1 cellular context compared by ENCODE assay signal in the genomic region with DNA sequence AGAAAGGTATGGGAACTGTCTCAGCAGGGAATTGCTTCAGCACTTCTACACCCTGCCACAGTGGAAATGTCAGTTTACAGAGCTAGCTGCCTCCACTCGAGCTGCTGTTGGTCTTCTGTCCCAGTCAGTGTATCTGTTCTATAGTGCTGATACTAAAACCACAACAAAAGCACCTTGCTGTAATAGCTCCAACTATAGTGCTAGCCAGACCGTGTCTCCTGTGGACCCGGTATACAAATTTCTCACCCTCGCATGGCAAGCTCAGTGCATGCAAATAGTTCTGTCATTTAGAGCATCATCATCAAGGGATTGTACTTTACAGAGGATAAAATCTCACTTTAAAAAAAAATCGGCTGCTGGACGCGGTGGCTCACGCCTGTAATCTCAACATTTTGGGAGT.
TF ChIP-seq lines count a peak whose summit lies in the region.

No MANE protein-coding gene starts in this region.

TF ChIP-seq in GM12878, 131 proteins besides CTCF, POLR2A, EP300 and RAD21 (continued from another document and continues in another):
- TF ChIP-seq, protein P1, sequence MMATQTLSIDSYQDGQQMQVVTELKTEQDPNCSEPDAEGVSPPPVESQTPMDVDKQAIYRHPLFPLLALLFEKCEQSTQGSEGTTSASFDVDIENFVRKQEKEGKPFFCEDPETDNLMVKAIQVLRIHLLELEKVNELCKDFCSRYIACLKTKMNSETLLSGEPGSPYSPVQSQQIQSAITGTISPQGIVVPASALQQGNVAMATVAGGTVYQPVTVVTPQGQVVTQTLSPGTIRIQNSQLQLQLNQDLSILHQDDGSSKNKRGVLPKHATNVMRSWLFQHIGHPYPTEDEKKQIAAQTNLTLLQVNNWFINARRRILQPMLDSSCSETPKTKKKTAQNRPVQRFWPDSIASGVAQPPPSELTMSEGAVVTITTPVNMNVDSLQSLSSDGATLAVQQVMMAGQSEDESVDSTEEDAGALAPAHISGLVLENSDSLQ (IDR thresholded peaks at IDR 0.05), result peak; percentile 31; the same call in 1 of the 2 replicates
- no peak for TF ChIP-seq ZSCAN29 (IDR thresholded peaks at IDR 0.05)
- TF ChIP-seq ETV6 (conservative IDR thresholded peaks at IDR 0.05 in 1 of 2, IDR thresholded peaks at IDR 0.05 in 1 of 2; ENCODE audit: borderline replicate concordance in 1 of 2, low read depth in 1 of 2), result peak in 1 of 2 experiments; percentile 72; a peak in 1 of 4 replicates
- TF ChIP-seq, protein P2, sequence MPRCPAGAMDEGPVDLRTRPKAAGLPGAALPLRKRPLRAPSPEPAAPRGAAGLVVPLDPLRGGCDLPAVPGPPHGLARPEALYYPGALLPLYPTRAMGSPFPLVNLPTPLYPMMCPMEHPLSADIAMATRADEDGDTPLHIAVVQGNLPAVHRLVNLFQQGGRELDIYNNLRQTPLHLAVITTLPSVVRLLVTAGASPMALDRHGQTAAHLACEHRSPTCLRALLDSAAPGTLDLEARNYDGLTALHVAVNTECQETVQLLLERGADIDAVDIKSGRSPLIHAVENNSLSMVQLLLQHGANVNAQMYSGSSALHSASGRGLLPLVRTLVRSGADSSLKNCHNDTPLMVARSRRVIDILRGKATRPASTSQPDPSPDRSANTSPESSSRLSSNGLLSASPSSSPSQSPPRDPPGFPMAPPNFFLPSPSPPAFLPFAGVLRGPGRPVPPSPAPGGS (IDR thresholded peaks at IDR 0.05; ENCODE audit: borderline replicate concordance, insufficient read depth, low read depth, low read length, poor library complexity, severe bottlenecking), result no peak
- no peak for TF ChIP-seq ATF7 (IDR thresholded peaks at IDR 0.05; ENCODE audit: low read depth)
- TF ChIP-seq IKZF2 (IDR thresholded peaks at IDR 0.05), result peak; percentile 22 to 56; a peak in 2 of 4 replicates
- no peak for TF ChIP-seq CBX3 (IDR thresholded peaks at IDR 0.05; ENCODE audit: borderline replicate concordance, low read depth)
- no peak for TF ChIP-seq NBN (IDR thresholded peaks at IDR 0.05)
- no peak for TF ChIP-seq HDAC6 (IDR thresholded peaks at IDR 0.05; ENCODE audit: unreplicated experiment)
- TF ChIP-seq CEBPB (IDR thresholded peaks at IDR 0.05; ENCODE audit: borderline replicate concordance in 1 of 2, low read depth in 2 of 2, low read length in 2 of 2), result no peak
- TF ChIP-seq HCFC1 (IDR thresholded peaks at IDR 0.05; ENCODE audit: low read length), result no peak
- no peak for TF ChIP-seq E2F8 (IDR thresholded peaks at IDR 0.05; ENCODE audit: low read depth, partially characterized antibody)
- no peak for TF ChIP-seq ZNF207 (IDR thresholded peaks at IDR 0.05; ENCODE audit: borderline replicate concordance)
- TF ChIP-seq MEF2A (IDR thresholded peaks at IDR 0.05; ENCODE audit: insufficient read depth, low read depth, low read length), result 0 out of 2 replicates have a peak, but pooled peaks have one; percentile 62
- TF ChIP-seq, protein P3, sequence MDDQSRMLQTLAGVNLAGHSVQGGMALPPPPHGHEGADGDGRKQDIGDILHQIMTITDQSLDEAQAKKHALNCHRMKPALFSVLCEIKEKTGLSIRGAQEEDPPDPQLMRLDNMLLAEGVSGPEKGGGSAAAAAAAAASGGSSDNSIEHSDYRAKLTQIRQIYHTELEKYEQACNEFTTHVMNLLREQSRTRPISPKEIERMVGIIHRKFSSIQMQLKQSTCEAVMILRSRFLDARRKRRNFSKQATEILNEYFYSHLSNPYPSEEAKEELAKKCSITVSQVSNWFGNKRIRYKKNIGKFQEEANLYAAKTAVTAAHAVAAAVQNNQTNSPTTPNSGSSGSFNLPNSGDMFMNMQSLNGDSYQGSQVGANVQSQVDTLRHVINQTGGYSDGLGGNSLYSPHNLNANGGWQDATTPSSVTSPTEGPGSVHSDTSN (IDR thresholded peaks at IDR 0.05; ENCODE audit: insufficient replicate concordance, low read depth, low read length), result no peak
- 0 out of 2 replicates have a peak, but pooled peaks have one; percentile 32 for TF ChIP-seq ASH2L (IDR thresholded peaks at IDR 0.05; ENCODE audit: borderline replicate concordance, low read depth)
- no peak for TF ChIP-seq RB1 (IDR thresholded peaks at IDR 0.05; ENCODE audit: borderline replicate concordance)
- TF ChIP-seq MEF2B (IDR thresholded peaks at IDR 0.05; ENCODE audit: partially characterized antibody, poor library complexity, severe bottlenecking), result peak; percentile 14
- no peak for TF ChIP-seq SP1 (IDR thresholded peaks at IDR 0.05; ENCODE audit: low read depth, low read length)
- no peak for TF ChIP-seq BCLAF1 (IDR thresholded peaks at IDR 0.05)
- no peak for TF ChIP-seq PAX8 (IDR thresholded peaks at IDR 0.05)
- TF ChIP-seq CREM (IDR thresholded peaks at IDR 0.05; ENCODE audit: low read depth), result peak; percentile 52
- TF ChIP-seq POLR2AphosphoS5 (IDR thresholded peaks at IDR 0.05; ENCODE audit: low read length), result no peak
- TF ChIP-seq RELA (IDR thresholded peaks at IDR 0.05; ENCODE audit: borderline replicate concordance, partially characterized antibody), result no peak
- TF ChIP-seq RUNX3 (IDR thresholded peaks at IDR 0.05; ENCODE audit: low read length), result peak; percentile 94
- TF ChIP-seq TCF7 (IDR thresholded peaks at IDR 0.05; ENCODE audit: borderline replicate concordance), result peak; percentile 88
- no peak for TF ChIP-seq FOXK2 (IDR thresholded peaks at IDR 0.05)
- no peak for TF ChIP-seq SIX5 (IDR thresholded peaks at IDR 0.05; ENCODE audit: low read depth, low read length, severe bottlenecking)
- no peak for TF ChIP-seq SMAD5 (IDR thresholded peaks at IDR 0.05; ENCODE audit: low read depth)
- no peak for TF ChIP-seq RFX5 (IDR thresholded peaks at IDR 0.05; ENCODE audit: low read depth, low read length)
- TF ChIP-seq, protein P4, sequence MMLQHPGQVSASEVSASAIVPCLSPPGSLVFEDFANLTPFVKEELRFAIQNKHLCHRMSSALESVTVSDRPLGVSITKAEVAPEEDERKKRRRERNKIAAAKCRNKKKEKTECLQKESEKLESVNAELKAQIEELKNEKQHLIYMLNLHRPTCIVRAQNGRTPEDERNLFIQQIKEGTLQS (IDR thresholded peaks at IDR 0.05; ENCODE audit: borderline replicate concordance, extremely low read depth, low read depth, low read length), result no peak
- no peak for TF ChIP-seq E4F1 (IDR thresholded peaks at IDR 0.05; ENCODE audit: borderline replicate concordance, partially characterized antibody)
- TF ChIP-seq STAT3 (IDR thresholded peaks at IDR 0.05; ENCODE audit: low read depth, low read length), result no peak
- TF ChIP-seq, protein P5, sequence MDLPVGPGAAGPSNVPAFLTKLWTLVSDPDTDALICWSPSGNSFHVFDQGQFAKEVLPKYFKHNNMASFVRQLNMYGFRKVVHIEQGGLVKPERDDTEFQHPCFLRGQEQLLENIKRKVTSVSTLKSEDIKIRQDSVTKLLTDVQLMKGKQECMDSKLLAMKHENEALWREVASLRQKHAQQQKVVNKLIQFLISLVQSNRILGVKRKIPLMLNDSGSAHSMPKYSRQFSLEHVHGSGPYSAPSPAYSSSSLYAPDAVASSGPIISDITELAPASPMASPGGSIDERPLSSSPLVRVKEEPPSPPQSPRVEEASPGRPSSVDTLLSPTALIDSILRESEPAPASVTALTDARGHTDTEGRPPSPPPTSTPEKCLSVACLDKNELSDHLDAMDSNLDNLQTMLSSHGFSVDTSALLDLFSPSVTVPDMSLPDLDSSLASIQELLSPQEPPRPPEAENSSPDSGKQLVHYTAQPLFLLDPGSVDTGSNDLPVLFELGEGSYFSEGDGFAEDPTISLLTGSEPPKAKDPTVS (IDR thresholded peaks at IDR 0.05; ENCODE audit: low read depth, low read length), result no peak
- no peak for TF ChIP-seq NFXL1 (IDR thresholded peaks at IDR 0.05; ENCODE audit: borderline replicate concordance)
- no peak for TF ChIP-seq RAD51 (IDR thresholded peaks at IDR 0.05)
- TF ChIP-seq CREB1 (IDR thresholded peaks at IDR 0.05; ENCODE audit: low read depth), result 0 out of 2 replicates have a peak, but pooled peaks have one; percentile 14
- no peak for TF ChIP-seq USF1 (IDR thresholded peaks at IDR 0.05; ENCODE audit: borderline replicate concordance, extremely low read length, insufficient read depth, low read depth, low read length)
- peak; percentile 41; the same call in 1 of the 2 replicates for TF ChIP-seq MTA2 (IDR thresholded peaks at IDR 0.05; ENCODE audit: low read depth)
- TF ChIP-seq MYB (IDR thresholded peaks at IDR 0.05; ENCODE audit: borderline replicate concordance, low read depth, low read length), result no peak
- TF ChIP-seq MYC (IDR thresholded peaks at IDR 0.05; ENCODE audit: insufficient read depth, insufficient read length, insufficient replicate concordance, low read length, severe bottlenecking), result no peak
- no peak for TF ChIP-seq SUPT20H (IDR thresholded peaks at IDR 0.05; ENCODE audit: borderline replicate concordance, control insufficient read depth, low read depth, low read length)
- TF ChIP-seq, protein P6, sequence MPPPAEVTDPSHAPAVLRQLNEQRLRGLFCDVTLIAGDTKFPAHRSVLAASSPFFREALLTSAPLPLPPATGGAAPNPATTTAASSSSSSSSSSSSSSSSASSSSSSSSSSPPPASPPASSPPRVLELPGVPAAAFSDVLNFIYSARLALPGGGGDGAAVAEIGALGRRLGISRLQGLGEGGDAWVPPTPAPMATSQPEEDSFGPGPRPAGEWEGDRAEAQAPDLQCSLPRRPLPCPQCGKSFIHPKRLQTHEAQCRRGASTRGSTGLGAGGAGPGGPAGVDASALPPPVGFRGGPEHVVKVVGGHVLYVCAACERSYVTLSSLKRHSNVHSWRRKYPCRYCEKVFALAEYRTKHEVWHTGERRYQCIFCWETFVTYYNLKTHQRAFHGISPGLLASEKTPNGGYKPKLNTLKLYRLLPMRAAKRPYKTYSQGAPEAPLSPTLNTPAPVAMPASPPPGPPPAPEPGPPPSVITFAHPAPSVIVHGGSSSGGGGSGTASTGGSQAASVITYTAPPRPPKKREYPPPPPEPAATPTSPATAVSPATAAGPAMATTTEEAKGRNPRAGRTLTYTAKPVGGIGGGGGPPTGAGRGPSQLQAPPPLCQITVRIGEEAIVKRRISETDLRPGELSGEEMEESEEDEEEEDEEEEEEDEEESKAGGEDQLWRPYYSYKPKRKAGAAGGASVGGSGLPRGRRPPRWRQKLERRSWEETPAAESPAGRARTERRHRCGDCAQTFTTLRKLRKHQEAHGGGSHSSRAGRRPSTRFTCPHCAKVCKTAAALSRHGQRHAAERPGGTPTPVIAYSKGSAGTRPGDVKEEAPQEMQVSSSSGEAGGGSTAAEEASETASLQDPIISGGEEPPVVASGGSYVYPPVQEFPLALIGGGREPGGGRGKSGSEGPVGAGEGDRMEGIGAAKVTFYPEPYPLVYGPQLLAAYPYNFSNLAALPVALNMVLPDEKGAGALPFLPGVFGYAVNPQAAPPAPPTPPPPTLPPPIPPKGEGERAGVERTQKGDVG (CRISPR knock-in tag; IDR thresholded peaks at IDR 0.05), result no peak
- no peak for TF ChIP-seq RBBP5 (conservative IDR thresholded peaks at IDR 0.05)
